Comparison of ENCODE assay signal across 31 cellular contexts in genomic region chr4:24568425-24568824, GRCh38. TPM values are rescaled to one million over a fixed set of nuclear protein-coding genes. Genes with fewer than 3 reads are reported as not detected.
A peak's percentile ranks its signal among the peaks of the same experiment; 100 is the strongest.
DNase-seq lines count a peak whose midpoint lies in the region; FAIRE-seq and TF ChIP-seq lines count a peak whose summit lies in the region.
"Had no signal": no experiment of that assay in that cellular context is flagged by ENCODE, and none has a peak within 500 bp of the region (broad histone marks: within the 10 kb centered on the region; RNA-seq: fewer than 3 reads in every experiment).

No MANE protein-coding gene starts in this region.

- H3K27ac ChIP-seq in trophoblast cell (ENCODE audit: low read depth, low read length): no peak overlapping the region
- H3K27ac ChIP-seq: adrenal gland, colonic mucosa, epithelial cell of prostate, heart right ventricle, lower lobe of right lung, parathyroid adenoma, right atrium auricular region, SJSA1, upper lobe of left lung had no signal

- H4K91ac ChIP-seq in trophoblast cell (ENCODE audit: low read depth, low read length): no peak overlapping the region

- no peak overlapping the region for H3K4me3 ChIP-seq in adipocyte (ENCODE audit: low read length)
- H3K4me3 ChIP-seq in trophoblast cell (ENCODE audit: low read depth, low read length): no peak overlapping the region
- H3K4me3 ChIP-seq: adrenal gland, colonic mucosa, heart right ventricle, lower lobe of right lung, right atrium auricular region, SJSA1, upper lobe of left lung had no signal

- no peak overlapping the region for H4K12ac ChIP-seq in trophoblast cell (ENCODE audit: low read depth, low read length)

- H3K36me3 ChIP-seq in adipocyte (ENCODE audit: control insufficient read depth, insufficient read depth, low read length, severe bottlenecking): peaks cover 43% of the 10 kb centered on the region
- H3K36me3 ChIP-seq in trophoblast cell (ENCODE audit: control insufficient read depth in 1 of 2, insufficient read depth in 2 of 2, low read length in 2 of 2): peaks cover 17 to 20% of the 10 kb centered on the region in 2 experiments
- H3K36me3 ChIP-seq: colonic mucosa had no signal

- H3K18ac ChIP-seq in trophoblast cell (ENCODE audit: low read length): no peak overlapping the region

- H4K8ac ChIP-seq in trophoblast cell (ENCODE audit: low read depth, low read length): no peak overlapping the region

- no peak overlapping the region for H2BK5ac ChIP-seq in trophoblast cell (ENCODE audit: low read depth, low read length, poor library complexity)

- H3K79me2 ChIP-seq in trophoblast cell (ENCODE audit: control insufficient read depth, insufficient read depth, low read length, poor library complexity): peaks cover 13% of the 10 kb centered on the region

- H3K27me3 ChIP-seq in adipocyte (replicated peaks; ENCODE audit: control insufficient read depth, insufficient read depth, low read length) (no peaks in the 10 kb centered on the region), trophoblast cell (ENCODE audit: insufficient read depth, low read length) (no peaks in the 10 kb centered on the region)
- H3K27me3 ChIP-seq: adrenal gland, colonic mucosa, heart right ventricle, right atrium auricular region, SJSA1, upper lobe of left lung had no signal

- no peak overlapping the region for H2AFZ ChIP-seq in trophoblast cell (ENCODE audit: insufficient read depth, low read length, poor library complexity)
- H2AFZ ChIP-seq: parathyroid adenoma had no signal

- no peak for DNase-seq in D721Med (ENCODE audit: insufficient read length, low spot score)
- DNase-seq in LHCN-M2 (ENCODE audit: low read depth): peak; percentile 34
- peak; percentile 49 for DNase-seq in adipocyte (ENCODE audit: low read depth)
- DNase-seq in putamen (ENCODE audit: low spot score): peak; percentile 41
- no peak for DNase-seq in GM19240 (ENCODE audit: insufficient read length, low spot score)
- no peak for DNase-seq in trophoblast cell
- DNase-seq in SW 1271 (lab: John Stamatoyannopoulos, UW): no peak
- DNase-seq: activated CD8-positive, alpha-beta T cell treated with anti-CD3 and anti-CD28 coated beads, Interleukin-2, amount 10 ng/mL, durations not matched to agents 7 days and 5 days; activated effector memory CD4-positive, alpha-beta T cell treated with anti-CD3 and anti-CD28 coated beads, Interleukin-2, amount 50 U/mL, for 16 hours; adrenal gland; CD8-positive, alpha-beta T cell; colonic mucosa; DMS 273 treated with DMSO at 0.1 percent for 48 hours; effector CD8-positive, alpha-beta T cell; foreskin melanocyte; heart right ventricle; Kasumi-1; kidney glomerular epithelial cell; lower lobe of right lung; NCI-H1092 treated with DMSO at 0.1 percent for 48 hours; NCI-H2029; NCI-H526; nephron progenitor cell; stimulated activated CD4-positive, alpha-beta T cell treated with anti-CD3 and anti-CD28 coated beads, Interleukin-12 subunit alpha, Interleukin-12 subunit beta, amount 100 ng/mL, for 4 hours; stimulated activated CD4-positive, alpha-beta T cell treated with anti-CD3 and anti-CD28 coated beads, Interleukin-4, amount 100 ng/mL, for 1 hour; T-cell; upper lobe of left lung had no signal

- no peak overlapping the region for H3K14ac ChIP-seq in trophoblast cell (ENCODE audit: low read length)

- FAIRE-seq in D721Med (lab: Jason Lieb, UNC): peak; percentile 25

- H3K79me1 ChIP-seq in trophoblast cell (ENCODE audit: low read length): no peaks in the 10 kb centered on the region

- H3K9ac ChIP-seq in adipocyte (ENCODE audit: low read length) (no peak overlapping the region), trophoblast cell (ENCODE audit: low read length) (no peak overlapping the region)
- H3K9ac ChIP-seq: parathyroid adenoma had no signal

- no peak overlapping the region for H3K4me2 ChIP-seq in trophoblast cell (ENCODE audit: low read length)

- no peak for TF ChIP-seq CTCF in D721Med (IDR thresholded peaks at IDR 0.05; ENCODE audit: insufficient read depth, missing control alignments)

- H3K23ac ChIP-seq in trophoblast cell (ENCODE audit: low read length): no peak overlapping the region

- no peak overlapping the region for H2BK120ac ChIP-seq in trophoblast cell (ENCODE audit: insufficient read depth, low read length, poor library complexity)

- H2AK5ac ChIP-seq in trophoblast cell (ENCODE audit: low read length): no peak overlapping the region

- peaks cover 41% of the 10 kb centered on the region for H3K4me1 ChIP-seq in adipocyte (ENCODE audit: control insufficient read depth, insufficient read depth, low read length)
- no peaks in the 10 kb centered on the region for H3K4me1 ChIP-seq in trophoblast cell (ENCODE audit: control insufficient read depth in 1 of 2, insufficient read depth in 2 of 2, low read length in 2 of 2)
- H3K4me1 ChIP-seq: colonic mucosa, parathyroid adenoma had no signal

- no peaks in the 10 kb centered on the region for H3K9me3 ChIP-seq in adipocyte (ENCODE audit: control insufficient read depth, low read length)
- H3K9me3 ChIP-seq in trophoblast cell (ENCODE audit: insufficient read depth, low read depth, low read length): no peaks in the 10 kb centered on the region
- H3K9me3 ChIP-seq: adrenal gland, colonic mucosa, heart right ventricle, lower lobe of right lung, right atrium auricular region, SJSA1, upper lobe of left lung had no signal

- no peak overlapping the region for H3K4ac ChIP-seq in trophoblast cell (ENCODE audit: low read depth, low read length)

- H2BK12ac ChIP-seq in trophoblast cell (ENCODE audit: low read length): no peak overlapping the region

RNA-seq across cellular contexts. Expression of gene DHX15, which starts 15.9 kb away (rescaled TPM):
- total RNA-seq in LHCN-M2 (2014; rRNA removed): 159 and 165 TPM in 2 replicates
- polyA plus RNA-seq in LHCN-M2 (2012): 63.2 TPM
- 129 TPM in 2 replicates for polyA plus RNA-seq in trophoblast cell (2013)

Comparison
In these comparisons a context has a peak if more than half of its experiments do, and no peak if none do; other contexts are left out.
1. DNase-seq: peak in LHCN-M2 (single experiment), adipocyte (single experiment) and putamen (single experiment); none in D721Med (single experiment), GM19240 (single experiment), trophoblast cell (0 of 2) and SW 1271 (0 of 2).